Comparison of ENCODE assay signal across 10 cellular contexts in genomic region chr7:44617225-44617885, GRCh38. TPM values are rescaled to one million over a fixed set of nuclear protein-coding genes. Genes with fewer than 3 reads are reported as not detected.
A peak's percentile ranks its signal among the peaks of the same experiment; 100 is the strongest.
DNase-seq lines count a peak whose midpoint lies in the region; ATAC-seq and TF ChIP-seq lines count a peak whose summit lies in the region.
"Had no signal": no experiment of that assay in that cellular context is flagged by ENCODE, and none has a peak within 500 bp of the region (broad histone marks: within the 10 kb centered on the region; RNA-seq: fewer than 3 reads in every experiment).

No MANE protein-coding gene starts in this region.

- H3K9ac ChIP-seq in fibroblast of lung (ENCODE audit: insufficient read depth, low read length) = no peak overlapping the region

- no peaks in the 10 kb centered on the region for H3K27me3 ChIP-seq in AG04450 (ENCODE audit: control insufficient read depth, insufficient read depth, low read length)
- no peaks in the 10 kb centered on the region for H3K27me3 ChIP-seq in fibroblast of lung (ENCODE audit: control insufficient read depth, insufficient read depth, low read length)
- H3K27me3 ChIP-seq: Peyer's patch had no signal

- TF ChIP-seq CTCF in AG04450 (IDR thresholded peaks at IDR 0.05; ENCODE audit: low read depth, low read length) (no peak), fibroblast of lung (conservative IDR thresholded peaks at IDR 0.05 in 1 of 2, IDR thresholded peaks at IDR 0.05 in 1 of 2; ENCODE audit: low read depth in 1 of 2, low read length in 2 of 2) (no peak), glutamatergic neuron (IDR thresholded peaks at IDR 0.05; ENCODE audit: partially characterized antibody, unreplicated experiment) (no peak)

- H4K20me1 ChIP-seq in fibroblast of lung (ENCODE audit: control insufficient read depth, extremely low read depth, insufficient read depth, low read length) = no peaks in the 10 kb centered on the region

- no peaks in the 10 kb centered on the region for H3K9me3 ChIP-seq in AG04450 (ENCODE audit: control insufficient read depth, insufficient read depth, low read length)
- H3K9me3 ChIP-seq in fibroblast of lung (ENCODE audit: control insufficient read depth, insufficient read depth, low read depth, low read length) = no peaks in the 10 kb centered on the region
- H3K9me3 ChIP-seq: Peyer's patch had no signal

- CTCF ChIA-PET in AG04450 (lab: Charles Lee) = interaction anchor here (1.0 kb wide), 1 partner anchor 53 kb away, joined by 3 read pairs; no protein-coding TSS in a partner anchor
- CTCF ChIA-PET in T-cell (lab: Charles Lee) = interaction anchor here in 1 of 2 donors (0.5 to 0.6 kb wide), 2 partner anchors 50 to 232 kb away, joined by 3 read pairs; no protein-coding TSS in a partner anchor

- H3K36me3 Mint-ChIP-seq in T-cell (peaks cover 27% of the 10 kb centered on the region), glutamatergic neuron (ENCODE audit: unreplicated experiment) (no peaks in the 10 kb centered on the region)

- no peaks in the 10 kb centered on the region for H3K27me3 Mint-ChIP-seq in T-cell
- H3K27me3 Mint-ChIP-seq in glutamatergic neuron (ENCODE audit: unreplicated experiment) = peaks cover 4% of the 10 kb centered on the region

- ATAC-seq in GM18870 (IDR thresholded peaks at IDR 0.05; ENCODE audit: unreplicated experiment) (peak; percentile 56), T-cell (replicated peaks in 1 of 4) (peak in 3 of 4 experiments; percentile 25 to 52 (median 47))

- peak overlapping the region; percentile 51 for H3K4me2 ChIP-seq in fibroblast of lung (ENCODE audit: extremely low read depth, insufficient read depth, low read length)

- DNase-seq in AG04450 (ENCODE audit: low read depth, low spot score) = no peak
- DNase-seq in T-cell = no peak
- peak; percentile 55 to 76 for DNase-seq in fibroblast of lung (ENCODE audit: low read depth in 2 of 2)
- no peak for DNase-seq in glutamatergic neuron
- no peak for DNase-seq in HK-2 (ENCODE audit: unreplicated experiment)
- DNase-seq in DMS153 treated with DMSO at 0.1 percent for 48 hours (lab: John Stamatoyannopoulos, UW; ENCODE audit: unreplicated experiment) = no peak
- no peak for DNase-seq in ecto neural progenitor cell (ENCODE audit: low spot score)
- DNase-seq: caudate nucleus had no signal

- H3K36me3 ChIP-seq in fibroblast of lung (ENCODE audit: control insufficient read depth, insufficient read depth, low read length) = peaks cover 4% of the 10 kb centered on the region
- H3K36me3 ChIP-seq: Peyer's patch had no signal

- no peak overlapping the region for H3K4me3 ChIP-seq in AG04450 (ENCODE audit: low read depth, low read length)
- H3K4me3 ChIP-seq in fibroblast of lung (replicated peaks in 1 of 4; ENCODE audit: control extremely low read depth in 1 of 4, insufficient read depth in 1 of 4, low read depth in 3 of 4, low read length in 4 of 4) = no peak overlapping the region
- H3K4me3 ChIP-seq: Peyer's patch had no signal

- H3K79me2 ChIP-seq in fibroblast of lung (ENCODE audit: control insufficient read depth, insufficient read depth, low read length) = peaks cover 77% of the 10 kb centered on the region

- H3K27ac ChIP-seq in AG04450 (ENCODE audit: low read depth, low read length) (peak overlapping the region; percentile 63), fibroblast of lung (ENCODE audit: insufficient read depth, low read length) (peak overlapping the region; percentile 17)

- H3K4me3 Mint-ChIP-seq in T-cell (peak overlapping the region in 1 of 3 donors; percentile 17), glutamatergic neuron (ENCODE audit: unreplicated experiment) (no peak overlapping the region)

- H3K4me1 ChIP-seq in fibroblast of lung (ENCODE audit: control insufficient read depth, extremely low read depth, insufficient read depth, low read length) = peaks cover 15% of the 10 kb centered on the region

- H3K4me1 Mint-ChIP-seq in T-cell (peaks cover 80 to 86% (median 83%) of the 10 kb centered on the region in 3 donors), glutamatergic neuron (ENCODE audit: low read depth, unreplicated experiment) (peaks cover 16% of the 10 kb centered on the region)

- H3K9me3 Mint-ChIP-seq in T-cell (no peaks in the 10 kb centered on the region), glutamatergic neuron (ENCODE audit: unreplicated experiment) (peaks cover 3% of the 10 kb centered on the region)

- POLR2A ChIA-PET in AG04450 (lab: Yijun Ruan, JAX) = interaction anchor here (0.6 kb wide), 1 partner anchor 35 kb away, joined by 3 read pairs; the partner anchor contains the start of gene TMED4
- POLR2A ChIA-PET in T-cell (lab: Charles Lee) = interaction anchor here in 1 of 2 donors (0.7 kb wide), 1 partner anchor 413 kb away, joined by 3 read pairs; no protein-coding TSS in a partner anchor

- H3K27ac Mint-ChIP-seq in T-cell (peak overlapping the region; percentile 78), glutamatergic neuron (ENCODE audit: unreplicated experiment) (no peak overlapping the region)

- no peak overlapping the region for H2AFZ ChIP-seq in fibroblast of lung (ENCODE audit: low read length)

RNA-seq across cellular contexts. Expression of gene OGDH, which starts 10.9 kb away (rescaled TPM):
- polyA plus RNA-seq in AG04450 (2011; rRNA removed) (35.8 and 38.6 TPM in 2 replicates), fibroblast of lung (60.8 and 74.9 TPM in 2 replicates)
- 72.7 and 88.1 TPM in 2 replicates for polyA minus RNA-seq in AG04450 (2011; rRNA and poly(A)+ RNA removed)
- total RNA-seq in T-cell (100 to 1,000 TPM in 3 of 5 donors, 10 to 100 TPM in 2; 58.9 to 113 (median 108) TPM), fibroblast of lung (40.8 and 69.2 TPM in 2 replicates), glutamatergic neuron (ENCODE audit: unreplicated experiment) (102 TPM)
- 63.2 and 64.3 TPM in 2 replicates for polyA plus RNA-seq in fibroblast of lung (2012)
- 239 and 248 TPM in 2 replicates for polyA minus RNA-seq in fibroblast of lung (ENCODE audit: low replicate concordance)

RNA-seq across cellular contexts. Expression of gene TMED4, which starts 35.3 kb away (rescaled TPM):
- polyA plus RNA-seq in AG04450 (2011; rRNA removed) (76.4 and 78.4 TPM in 2 replicates), fibroblast of lung (74.5 and 81.5 TPM in 2 replicates)
- polyA minus RNA-seq in AG04450 (2011; rRNA and poly(A)+ RNA removed) = 51.1 and 62.2 TPM in 2 replicates
- total RNA-seq in T-cell (100 to 1,000 TPM in 1 of 5 donors, 10 to 100 TPM in 4; 84.5 to 106 (median 93.1) TPM), fibroblast of lung (74.7 and 101 TPM in 2 replicates), glutamatergic neuron (ENCODE audit: unreplicated experiment) (90.7 TPM)
- polyA plus RNA-seq in fibroblast of lung (2012) = 48.0 and 53.9 TPM in 2 replicates
- 38.7 and 80.9 TPM in 2 replicates for polyA minus RNA-seq in fibroblast of lung (ENCODE audit: low replicate concordance)

RNA-seq across cellular contexts. Expression of gene DDX56, which starts 43.6 kb away (rescaled TPM):
- polyA plus RNA-seq in AG04450 (2011; rRNA removed) (45.9 and 52.6 TPM in 2 replicates), fibroblast of lung (36.0 and 63.4 TPM in 2 replicates)
- polyA minus RNA-seq in AG04450 (2011; rRNA and poly(A)+ RNA removed) = 46.6 and 62.9 TPM in 2 replicates
- total RNA-seq in T-cell (100 to 1,000 TPM in 4 of 5 donors, 10 to 100 TPM in 1; 97.5 to 118 (median 107) TPM), fibroblast of lung (38.3 and 44.4 TPM in 2 replicates), glutamatergic neuron (ENCODE audit: unreplicated experiment) (84.3 TPM)
- 37.8 and 75.0 TPM in 2 replicates for polyA plus RNA-seq in fibroblast of lung (2012)
- polyA minus RNA-seq in fibroblast of lung (ENCODE audit: low replicate concordance) = 70.5 and 113 TPM in 2 replicates

Comparison
In these comparisons a context has a peak if more than half of its experiments do, and no peak if none do; other contexts are left out.
1. DNase-seq: peak in fibroblast of lung (2 of 2); none in AG04450 (single experiment), T-cell (0 of 34), glutamatergic neuron (single experiment), HK-2 (single experiment), DMS153 treated with DMSO at 0.1 percent for 48 hours (single experiment) and ecto neural progenitor cell (single experiment).